Comparison of ENCODE assay signal across 1 cellular context in the genomic region with DNA sequence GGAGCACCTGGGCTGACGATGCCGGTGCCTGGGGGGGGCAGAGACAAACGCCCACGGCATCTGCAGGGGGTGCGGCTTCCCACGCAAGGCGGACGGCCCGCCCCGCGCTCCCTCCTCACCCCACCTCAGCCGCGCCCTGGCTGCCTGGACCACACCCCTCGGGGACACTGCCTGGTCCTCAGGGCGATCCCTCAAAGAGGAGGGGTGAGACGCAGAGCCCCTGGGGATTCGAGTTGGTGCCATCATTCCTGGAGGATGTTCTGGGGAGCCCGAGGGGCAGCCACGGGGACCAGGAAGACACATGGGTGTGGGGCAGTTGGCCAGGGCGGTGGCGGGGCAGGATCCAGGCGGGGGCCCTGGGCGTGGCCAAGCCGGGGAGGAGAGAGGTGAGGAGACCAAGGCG.
TF ChIP-seq lines count a peak whose summit lies in the region.

No MANE protein-coding gene starts in this region.

TF ChIP-seq in GM12878, 131 proteins besides CTCF, POLR2A, EP300 and RAD21:
- TF ChIP-seq SIX5 (IDR thresholded peaks at IDR 0.05; ENCODE audit: low read depth, low read length, severe bottlenecking), result no peak
- TF ChIP-seq, protein P1, sequence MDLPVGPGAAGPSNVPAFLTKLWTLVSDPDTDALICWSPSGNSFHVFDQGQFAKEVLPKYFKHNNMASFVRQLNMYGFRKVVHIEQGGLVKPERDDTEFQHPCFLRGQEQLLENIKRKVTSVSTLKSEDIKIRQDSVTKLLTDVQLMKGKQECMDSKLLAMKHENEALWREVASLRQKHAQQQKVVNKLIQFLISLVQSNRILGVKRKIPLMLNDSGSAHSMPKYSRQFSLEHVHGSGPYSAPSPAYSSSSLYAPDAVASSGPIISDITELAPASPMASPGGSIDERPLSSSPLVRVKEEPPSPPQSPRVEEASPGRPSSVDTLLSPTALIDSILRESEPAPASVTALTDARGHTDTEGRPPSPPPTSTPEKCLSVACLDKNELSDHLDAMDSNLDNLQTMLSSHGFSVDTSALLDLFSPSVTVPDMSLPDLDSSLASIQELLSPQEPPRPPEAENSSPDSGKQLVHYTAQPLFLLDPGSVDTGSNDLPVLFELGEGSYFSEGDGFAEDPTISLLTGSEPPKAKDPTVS (IDR thresholded peaks at IDR 0.05; ENCODE audit: low read depth, low read length), result no peak
- TF ChIP-seq, protein P2, sequence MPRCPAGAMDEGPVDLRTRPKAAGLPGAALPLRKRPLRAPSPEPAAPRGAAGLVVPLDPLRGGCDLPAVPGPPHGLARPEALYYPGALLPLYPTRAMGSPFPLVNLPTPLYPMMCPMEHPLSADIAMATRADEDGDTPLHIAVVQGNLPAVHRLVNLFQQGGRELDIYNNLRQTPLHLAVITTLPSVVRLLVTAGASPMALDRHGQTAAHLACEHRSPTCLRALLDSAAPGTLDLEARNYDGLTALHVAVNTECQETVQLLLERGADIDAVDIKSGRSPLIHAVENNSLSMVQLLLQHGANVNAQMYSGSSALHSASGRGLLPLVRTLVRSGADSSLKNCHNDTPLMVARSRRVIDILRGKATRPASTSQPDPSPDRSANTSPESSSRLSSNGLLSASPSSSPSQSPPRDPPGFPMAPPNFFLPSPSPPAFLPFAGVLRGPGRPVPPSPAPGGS (IDR thresholded peaks at IDR 0.05; ENCODE audit: borderline replicate concordance, insufficient read depth, low read depth, low read length, poor library complexity, severe bottlenecking), result no peak
- no peak for TF ChIP-seq KDM1A (IDR thresholded peaks at IDR 0.05; ENCODE audit: borderline replicate concordance)
- no peak for TF ChIP-seq RBBP5 (conservative IDR thresholded peaks at IDR 0.05)
- no peak for TF ChIP-seq SIN3A (IDR thresholded peaks at IDR 0.05; ENCODE audit: low read depth, low read length)
- no peak for TF ChIP-seq TCF7 (IDR thresholded peaks at IDR 0.05; ENCODE audit: borderline replicate concordance)
- TF ChIP-seq MEF2B (IDR thresholded peaks at IDR 0.05; ENCODE audit: partially characterized antibody, poor library complexity, severe bottlenecking), result no peak
- no peak for TF ChIP-seq TCF3 (IDR thresholded peaks at IDR 0.05; ENCODE audit: borderline replicate concordance, insufficient read depth, low read depth, low read length)
- TF ChIP-seq POLR2AphosphoS2 (IDR thresholded peaks at IDR 0.05; ENCODE audit: low read depth, low read length), result no peak
- TF ChIP-seq E4F1 (IDR thresholded peaks at IDR 0.05; ENCODE audit: borderline replicate concordance, partially characterized antibody), result no peak
- TF ChIP-seq, protein P3, sequence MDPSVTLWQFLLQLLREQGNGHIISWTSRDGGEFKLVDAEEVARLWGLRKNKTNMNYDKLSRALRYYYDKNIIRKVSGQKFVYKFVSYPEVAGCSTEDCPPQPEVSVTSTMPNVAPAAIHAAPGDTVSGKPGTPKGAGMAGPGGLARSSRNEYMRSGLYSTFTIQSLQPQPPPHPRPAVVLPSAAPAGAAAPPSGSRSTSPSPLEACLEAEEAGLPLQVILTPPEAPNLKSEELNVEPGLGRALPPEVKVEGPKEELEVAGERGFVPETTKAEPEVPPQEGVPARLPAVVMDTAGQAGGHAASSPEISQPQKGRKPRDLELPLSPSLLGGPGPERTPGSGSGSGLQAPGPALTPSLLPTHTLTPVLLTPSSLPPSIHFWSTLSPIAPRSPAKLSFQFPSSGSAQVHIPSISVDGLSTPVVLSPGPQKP (IDR thresholded peaks at IDR 0.05; ENCODE audit: low read depth, low read length), result no peak
- no peak for TF ChIP-seq ZBTB11 (CRISPR knock-in tag; IDR thresholded peaks at IDR 0.05)
- no peak for TF ChIP-seq LARP7 (IDR thresholded peaks at IDR 0.05)
